In genomic region chr4:94457692-94458106, GRCh38 we compare ENCODE assay signal across 9 cellular contexts. TPM values are rescaled to one million over a fixed set of nuclear protein-coding genes. Genes with fewer than 3 reads are reported as not detected.
DNase-seq lines count a peak whose midpoint lies in the region; ATAC-seq lines count a peak whose summit lies in the region.
"Had no signal": no experiment of that assay in that cellular context is flagged by ENCODE, and none has a peak within 500 bp of the region (broad histone marks: within the 10 kb centered on the region; RNA-seq: fewer than 3 reads in every experiment).

No MANE protein-coding gene starts in this region.

- H3K4me3 ChIP-seq in SK-N-MC = peak overlapping the region; percentile 56

- peak overlapping the region; percentile 78 for H3K27ac ChIP-seq in SK-N-MC

- in situ Hi-C loops in G401 (cut with HindIII; ENCODE audit: low sequenced_read_pairs) = no loop called here

- peak; percentile 18 for DNase-seq in G401 (ENCODE audit: low spot score)
- DNase-seq in SK-N-MC (ENCODE audit: low read depth, low spot score) = no peak
- no peak for DNase-seq in left cardiac atrium
- no peak for DNase-seq in sciatic nerve (ENCODE audit: low spot score)
- DNase-seq in 8988T = no peak
- DNase-seq in NCI-H2171 (lab: John Stamatoyannopoulos, UW) = no peak

- intact Hi-C loops in left cardiac atrium (cut with DNase I) (loop anchor here in 1 of 2 donors (10.0 kb wide), 1 partner anchor 137 kb away; no protein-coding TSS in a partner anchor), sciatic nerve (cut with DNase I) (no loop called here)

- H3K36me3 ChIP-seq in SK-N-MC (ENCODE audit: insufficient read depth, low read length) = peaks cover 3% of the 10 kb centered on the region; the same call in 1 of the 2 replicates

- ATAC-seq in left cardiac atrium = peak; percentile 73 to 89
- peak; percentile 59 for ATAC-seq in sciatic nerve
- ATAC-seq in HG03457 (IDR thresholded peaks at IDR 0.05; ENCODE audit: unreplicated experiment) = no peak
- ATAC-seq in GM19023 (IDR thresholded peaks at IDR 0.05; ENCODE audit: unreplicated experiment) = no peak
- ATAC-seq: activated naive CD4-positive, alpha-beta T cell treated with anti-CD3 and anti-CD28 coated beads, Interleukin-2, amount 50 U/mL, for 72 hours had no signal

- no peaks in the 10 kb centered on the region for H3K9me3 ChIP-seq in SK-N-MC (ENCODE audit: low read depth, low read length)

- peak overlapping the region; percentile 32 for H3K9ac ChIP-seq in SK-N-MC (ENCODE audit: insufficient read length)

RNA-seq across cellular contexts. Expression of gene PDLIM5, which starts 6.0 kb away (rescaled TPM):
- 0.06 TPM in 1 of 2 replicates, not detected in the other for total RNA-seq in G401 (2014; rRNA removed; shearing (Covaris generic))
- total RNA-seq in left cardiac atrium (100 to 1,000 TPM; 626 to 644 TPM), sciatic nerve (211 TPM)

Comparison
In these comparisons a context has a peak if more than half of its experiments do, and no peak if none do; other contexts are left out.
1. ATAC-seq: peak in left cardiac atrium (2 of 2) and sciatic nerve (single experiment); none in HG03457 (single experiment) and GM19023 (single experiment).
2. RNA of gene PDLIM5, which starts 6.0 kb away (total RNA-seq): 626 to 644 TPM in left cardiac atrium and 211 TPM in sciatic nerve (single experiment); 0.06 TPM in G401; every median in the first group is over 100 times any median in the second.